Comparison of ENCODE assay signal across 15 cellular contexts in genomic region chr3:101941253-101942039, GRCh38.
A peak's percentile ranks its signal among the peaks of the same experiment; 100 is the strongest.
DNase-seq lines count a peak whose midpoint lies in the region; ATAC-seq, FAIRE-seq and TF ChIP-seq lines count a peak whose summit lies in the region.
"Had no signal": no experiment of that assay in that cellular context is flagged by ENCODE, and none has a peak within 500 bp of the region (broad histone marks: within the 10 kb centered on the region; RNA-seq: fewer than 3 reads in every experiment).

No MANE protein-coding gene starts in this region.

- no peaks in the 10 kb centered on the region for H4K20me1 ChIP-seq in neural progenitor cell (ENCODE audit: low read depth)

- H3K27me3 Mint-ChIP-seq in neural progenitor cell (ENCODE audit: insufficient read depth, low read depth), result no peaks in the 10 kb centered on the region
- no peaks in the 10 kb centered on the region for H3K27me3 Mint-ChIP-seq in WTC11 (ENCODE audit: low read depth)
- H3K27me3 Mint-ChIP-seq in natural killer cell treated with Interleukin-12 subunit alpha and Interleukin-12 subunit beta and Interleukin-15 and Interleukin-18, amount 100 ng/mL, for 72 hours, result no peaks in the 10 kb centered on the region
- H3K27me3 Mint-ChIP-seq: naive B cell had no signal

- no peak for ATAC-seq in WTC11
- ATAC-seq in natural killer cell treated with Interleukin-12 subunit alpha and Interleukin-12 subunit beta and Interleukin-15 and Interleukin-18, amount 100 ng/mL, for 72 hours, result no peak

- H3K27ac Mint-ChIP-seq in neural progenitor cell (no peak overlapping the region), WTC11 (no peak overlapping the region)
- no peak overlapping the region for H3K27ac Mint-ChIP-seq in natural killer cell treated with Interleukin-12 subunit alpha and Interleukin-12 subunit beta and Interleukin-15 and Interleukin-18, amount 100 ng/mL, for 72 hours
- H3K27ac Mint-ChIP-seq: activated T-helper 2 cell treated with anti-CD3 and anti-CD28 coated beads, Interferon-gamma antibody, Interleukin-2, Interleukin-4, amounts not matched to agents 10 μg/mL and 5 μg/mL and 100 μg/mL, durations not matched to agents 14 hours and 24 hours and 36 hours had no signal

- H3K9me3 Mint-ChIP-seq in neural progenitor cell (no peaks in the 10 kb centered on the region), WTC11 (no peaks in the 10 kb centered on the region)
- H3K9me3 Mint-ChIP-seq in natural killer cell treated with Interleukin-12 subunit alpha and Interleukin-12 subunit beta and Interleukin-15 and Interleukin-18, amount 100 ng/mL, for 72 hours, result no peaks in the 10 kb centered on the region
- H3K9me3 Mint-ChIP-seq: activated T-helper 2 cell treated with anti-CD3 and anti-CD28 coated beads, Interferon-gamma antibody, Interleukin-2, Interleukin-4, amounts not matched to agents 10 μg/mL and 5 μg/mL and 100 μg/mL, durations not matched to agents 14 hours and 24 hours and 36 hours; naive B cell had no signal

- H3K4me2 ChIP-seq in neural progenitor cell, result no peak overlapping the region

- H3K4me3 Mint-ChIP-seq in neural progenitor cell (no peak overlapping the region), WTC11 (no peak overlapping the region)
- no peak overlapping the region for H3K4me3 Mint-ChIP-seq in natural killer cell treated with Interleukin-12 subunit alpha and Interleukin-12 subunit beta and Interleukin-15 and Interleukin-18, amount 100 ng/mL, for 72 hours

- FAIRE-seq in GM18507 (lab: Jason Lieb, UNC), result peak; percentile 66
- no peak for FAIRE-seq in RCC 7860 (lab: Jason Lieb, UNC)

- POLR2A ChIA-PET in WTC11 (lab: Charles Lee), result no interaction called here

- no peaks in the 10 kb centered on the region for H3K36me3 ChIP-seq in neural progenitor cell
- H3K36me3 ChIP-seq: esophagus muscularis mucosa, sigmoid colon had no signal

- H3K79me2 ChIP-seq in neural progenitor cell (ENCODE audit: low read depth), result no peaks in the 10 kb centered on the region

- H3K36me3 Mint-ChIP-seq in neural progenitor cell, result no peaks in the 10 kb centered on the region
- no peaks in the 10 kb centered on the region for H3K36me3 Mint-ChIP-seq in WTC11
- H3K36me3 Mint-ChIP-seq in natural killer cell treated with Interleukin-12 subunit alpha and Interleukin-12 subunit beta and Interleukin-15 and Interleukin-18, amount 100 ng/mL, for 72 hours, result peaks cover 5% of the 10 kb centered on the region
- H3K36me3 Mint-ChIP-seq: naive B cell had no signal

- no peaks in the 10 kb centered on the region for H3F3A ChIP-seq in neural progenitor cell (ENCODE audit: low read depth)

- DNase-seq in GM18507 (ENCODE audit: extremely low spot score, insufficient read length, low read depth) (no peak), RCC 7860 (ENCODE audit: low spot score) (peak; percentile 58), choroid plexus epithelial cell (ENCODE audit: low read depth) (peak; percentile 76), neural progenitor cell (ENCODE audit: low spot score) (no peak), mesenteric fat pad (ENCODE audit: low spot score) (no peak), WTC11 (ENCODE audit: low spot score) (no peak), UCSD-AML1 (lab: John Stamatoyannopoulos, UW; ENCODE audit: unreplicated experiment) (no peak)
- no peak for DNase-seq in natural killer cell treated with Interleukin-12 subunit alpha and Interleukin-12 subunit beta and Interleukin-15 and Interleukin-18, amount 100 ng/mL, for 72 hours (ENCODE audit: low spot score)
- DNase-seq: central memory CD4-positive, alpha-beta T cell; NCI-H1436; NCI-H774 had no signal

- no peaks in the 10 kb centered on the region for H3K27me3 ChIP-seq in neural progenitor cell
- H3K27me3 ChIP-seq: esophagus muscularis mucosa, sigmoid colon had no signal

- H3K27ac ChIP-seq in neural progenitor cell, result no peak overlapping the region

- TF ChIP-seq CTCF in choroid plexus epithelial cell (conservative IDR thresholded peaks at IDR 0.05; ENCODE audit: low read depth, low read length) (no peak), neural progenitor cell (IDR thresholded peaks at IDR 0.05) (no peak), WTC11 (IDR thresholded peaks at IDR 0.05) (no peak)

- H3K4me1 ChIP-seq in neural progenitor cell, result no peaks in the 10 kb centered on the region

- no peak overlapping the region for H3K4me3 ChIP-seq in choroid plexus epithelial cell (ENCODE audit: low read depth, low read length)
- H3K4me3 ChIP-seq in neural progenitor cell, result no peak overlapping the region

- no peaks in the 10 kb centered on the region for H3K9me3 ChIP-seq in neural progenitor cell (ENCODE audit: low read depth)
- H3K9me3 ChIP-seq: esophagus muscularis mucosa, sigmoid colon had no signal

- H3K9ac ChIP-seq in neural progenitor cell, result no peak overlapping the region

- H2AFZ ChIP-seq in neural progenitor cell (replicated peaks), result peak overlapping the region; percentile 74

- CTCF ChIA-PET in WTC11 (lab: Charles Lee), result no interaction called here

- H3K4me1 Mint-ChIP-seq in neural progenitor cell (no peaks in the 10 kb centered on the region), WTC11 (no peaks in the 10 kb centered on the region)
- peaks cover 16 to 20% of the 10 kb centered on the region in 2 donors for H3K4me1 Mint-ChIP-seq in natural killer cell treated with Interleukin-12 subunit alpha and Interleukin-12 subunit beta and Interleukin-15 and Interleukin-18, amount 100 ng/mL, for 72 hours (ENCODE audit: low read depth in 2 of 2)

TF ChIP-seq in WTC11, 78 proteins besides CTCF, POLR2A, EP300 and RAD21:
- TF ChIP-seq ZNF121 (CRISPR knock-in tag; IDR thresholded peaks at IDR 0.05) (no peak), KAT7 (CRISPR knock-in tag; IDR thresholded peaks at IDR 0.05; ENCODE audit: borderline replicate concordance) (no peak), ATF3 (CRISPR knock-in tag; conservative IDR thresholded peaks at IDR 0.05) (no peak), ZNF416 (CRISPR knock-in tag; IDR thresholded peaks at IDR 0.05) (no peak), ZBTB21 (CRISPR knock-in tag; IDR thresholded peaks at IDR 0.05; ENCODE audit: borderline replicate concordance) (no peak), ERG (CRISPR knock-in tag; IDR thresholded peaks at IDR 0.05) (no peak), SOX15 (CRISPR knock-in tag; IDR thresholded peaks at IDR 0.05) (no peak), ZNF671 (CRISPR knock-in tag; IDR thresholded peaks at IDR 0.05) (no peak), ZNF219 (CRISPR knock-in tag; IDR thresholded peaks at IDR 0.05; ENCODE audit: borderline replicate concordance) (no peak)

Comparison
In these comparisons a context has a peak if more than half of its experiments do, and no peak if none do; other contexts are left out.
1. DNase-seq: peak in RCC 7860 (single experiment) and choroid plexus epithelial cell (single experiment); none in GM18507 (single experiment), neural progenitor cell (single experiment), mesenteric fat pad (single experiment), WTC11 (single experiment), UCSD-AML1 (single experiment) and natural killer cell treated with Interleukin-12 subunit alpha and Interleukin-12 subunit beta and Interleukin-15 and Interleukin-18, amount 100 ng/mL, for 72 hours (single experiment).